ENCODE assay signal across 24 cellular contexts in genomic region chr7:33601081-33601480, GRCh38.
DNase-seq lines count a peak whose midpoint lies in the region; ATAC-seq and TF ChIP-seq lines count a peak whose summit lies in the region.
"Had no signal": no experiment of that assay in that cellular context is flagged by ENCODE, and none has a peak within 500 bp of the region (broad histone marks: within the 10 kb centered on the region; RNA-seq: fewer than 3 reads in every experiment).

No MANE protein-coding gene starts in this region.

- POLR2A ChIA-PET in WTC11 (lab: Charles Lee), result no interaction called here

- peak overlapping the region; percentile 50 for H3K9ac ChIP-seq in neuronal stem cell (ENCODE audit: low read depth, low read length, poor library complexity)

- no peak overlapping the region for H4K8ac ChIP-seq in neuronal stem cell (ENCODE audit: low read depth, low read length)

- no peak overlapping the region for H4K91ac ChIP-seq in neuronal stem cell (ENCODE audit: low read depth, low read length, poor library complexity)

- intact Hi-C loops in posterior vena cava (cut with DNase I), result no loop called here

- no peak overlapping the region for H3K27ac ChIP-seq in neuronal stem cell (replicated peaks; ENCODE audit: low read length)
- H3K27ac ChIP-seq: 22Rv1 had no signal

- H3K36me3 ChIP-seq in neuronal stem cell (replicated peaks in 1 of 2; ENCODE audit: control insufficient read depth in 2 of 2, insufficient read depth in 2 of 2, low read length in 2 of 2), result no peaks in the 10 kb centered on the region
- H3K36me3 ChIP-seq: BE2C, HAP-1 had no signal

- H3K14ac ChIP-seq in neuronal stem cell (ENCODE audit: low read length), result no peak overlapping the region

- H2BK12ac ChIP-seq in neuronal stem cell (ENCODE audit: low read length), result no peak overlapping the region

- no peak overlapping the region for H3K4me3 ChIP-seq in neuronal stem cell (ENCODE audit: low read length in 2 of 2)
- H3K4me3 ChIP-seq: GM12878, HAP-1 had no signal

- no peak overlapping the region for H3K4me3 Mint-ChIP-seq in WTC11
- H3K4me3 Mint-ChIP-seq: CD14-positive monocyte, HFFc6 had no signal

- no peak overlapping the region for H2AFZ ChIP-seq in neuronal stem cell (ENCODE audit: low read length)

- H3K18ac ChIP-seq in neuronal stem cell (ENCODE audit: low read length), result no peak overlapping the region

- H3K36me3 Mint-ChIP-seq in WTC11, result 0 out of 2 replicates have a peak, but pooled peaks cover 3% of the 10 kb centered on the region
- H3K36me3 Mint-ChIP-seq: CD14-positive monocyte had no signal

- no peaks in the 10 kb centered on the region for H3K27me3 ChIP-seq in neuronal stem cell (ENCODE audit: control insufficient read depth in 3 of 3, insufficient read depth in 3 of 3, low read depth in 1 of 3, low read length in 3 of 3)
- H3K27me3 ChIP-seq: BE2C had no signal

- no peak overlapping the region for H2BK120ac ChIP-seq in neuronal stem cell (ENCODE audit: low read depth, low read length)

- no peaks in the 10 kb centered on the region for H3K27me3 Mint-ChIP-seq in WTC11 (ENCODE audit: low read depth)

- H3K4me1 ChIP-seq in neuronal stem cell (ENCODE audit: control insufficient read depth in 2 of 2, insufficient read depth in 1 of 2, low read depth in 1 of 2, low read length in 2 of 2), result peaks cover 0 to 3% of the 10 kb centered on the region in 2 donors
- H3K4me1 ChIP-seq: BE2C, HAP-1 had no signal

- WGBS in neuronal stem cell (ENCODE audit: extremely low coverage in 2 of 2, insufficient read length in 2 of 2, insufficient replicate concordance in 1 of 2), 2 donors, result no CpG with 5 or more reads among the region's 5 CpGs

- H2AK5ac ChIP-seq in neuronal stem cell (ENCODE audit: low read depth, low read length), result no peak overlapping the region

- peaks cover 6% of the 10 kb centered on the region; the same call in 1 of the 2 replicates for H3K4me1 Mint-ChIP-seq in WTC11
- H3K4me1 Mint-ChIP-seq: CD14-positive monocyte had no signal

- no peak overlapping the region for H3K4ac ChIP-seq in neuronal stem cell (ENCODE audit: low read length)

- no peak overlapping the region for H2BK15ac ChIP-seq in neuronal stem cell (ENCODE audit: low read length)

- H3K27ac Mint-ChIP-seq in WTC11, result no peak overlapping the region
- H3K27ac Mint-ChIP-seq: CD14-positive monocyte, HFFc6 had no signal

- 0 out of 2 replicates have a peak, but pooled peaks have one; percentile 26 for ATAC-seq in WTC11
- ATAC-seq: GM12878, Panc1 had no signal

- H3K23ac ChIP-seq in neuronal stem cell (ENCODE audit: low read depth, low read length, poor library complexity), result no peak overlapping the region

- H3K79me1 ChIP-seq in neuronal stem cell (ENCODE audit: low read depth, low read length), result no peaks in the 10 kb centered on the region

- H3K4me2 ChIP-seq in neuronal stem cell (ENCODE audit: insufficient read depth, low read length, poor library complexity, severe bottlenecking), result no peak overlapping the region

- no peaks in the 10 kb centered on the region for H3K9me3 Mint-ChIP-seq in WTC11
- H3K9me3 Mint-ChIP-seq: HFFc6 had no signal

- CTCF ChIA-PET in WTC11 (lab: Charles Lee), result no interaction called here

- no peak overlapping the region for H2BK5ac ChIP-seq in neuronal stem cell (ENCODE audit: low read length)

- peak; percentile 16 for DNase-seq in DMS153 (lab: John Stamatoyannopoulos, UW)
- DNase-seq in DMS153 treated with DMSO at 0.1 percent for 48 hours (lab: John Stamatoyannopoulos, UW; ENCODE audit: unreplicated experiment), result no peak
- peak; percentile 52 for DNase-seq in ELF-1 (ENCODE audit: low read depth, low spot score)
- no peak for DNase-seq in WTC11 (ENCODE audit: low spot score)
- DNase-seq in neuronal stem cell (ENCODE audit: low spot score), result no peak
- DNase-seq in activated CD4-positive, alpha-beta T cell treated with anti-CD3 and anti-CD28 coated beads, Interleukin-2, amount 50 U/mL, for 4 hours, result no peak
- DNase-seq in posterior vena cava (ENCODE audit: low spot score), result no peak
- DNase-seq: BE2C, Calu3, GDM1, GOT3, HFFc6, KBM-7, MV-4-11, NCI-H1694 treated with DMSO at 0.1 percent for 48 hours, NCI-H2107, NCI-H446 treated with DMSO at 0.1 percent for 48 hours, NCI-H69, SHP77 treated with DMSO at 0.1 percent for 48 hours had no signal

- TF ChIP-seq CTCF in WTC11 (IDR thresholded peaks at IDR 0.05), result no peak

- H3K9me3 ChIP-seq in neuronal stem cell (replicated peaks in 1 of 2; ENCODE audit: control insufficient read depth in 2 of 2, insufficient read depth in 1 of 2, low read depth in 1 of 2, low read length in 2 of 2), result no peaks in the 10 kb centered on the region
- H3K9me3 ChIP-seq: BE2C, HAP-1 had no signal

TF ChIP-seq in WTC11, 78 proteins besides CTCF, POLR2A, EP300 and RAD21 (continues in another document):
- no peak for TF ChIP-seq ESRRA (CRISPR knock-in tag; IDR thresholded peaks at IDR 0.05; ENCODE audit: borderline replicate concordance)
- TF ChIP-seq ZNF317 (CRISPR knock-in tag; IDR thresholded peaks at IDR 0.05; ENCODE audit: borderline replicate concordance, low read depth), result no peak
- no peak for TF ChIP-seq CREB1 (CRISPR knock-in tag; IDR thresholded peaks at IDR 0.05)
- TF ChIP-seq SOX15 (CRISPR knock-in tag; IDR thresholded peaks at IDR 0.05), result no peak
- TF ChIP-seq ZNF396 (CRISPR knock-in tag; IDR thresholded peaks at IDR 0.05; ENCODE audit: borderline replicate concordance), result no peak
- no peak for TF ChIP-seq HMGXB4 (CRISPR knock-in tag; IDR thresholded peaks at IDR 0.05)
- TF ChIP-seq AFF4 (CRISPR knock-in tag; IDR thresholded peaks at IDR 0.05; ENCODE audit: borderline replicate concordance), result no peak
- TF ChIP-seq FOXP1 (CRISPR knock-in tag; IDR thresholded peaks at IDR 0.05; ENCODE audit: borderline replicate concordance), result no peak
- no peak for TF ChIP-seq STAT6 (CRISPR knock-in tag; conservative IDR thresholded peaks at IDR 0.05; ENCODE audit: low read depth)
- no peak for TF ChIP-seq RORB (CRISPR knock-in tag; IDR thresholded peaks at IDR 0.05)

Comparison
In these comparisons a context has a peak if more than half of its experiments do, and no peak if none do; other contexts are left out.
1. DNase-seq: peak in DMS153 (single experiment) and ELF-1 (single experiment); none in DMS153 treated with DMSO at 0.1 percent for 48 hours (single experiment), WTC11 (single experiment), neuronal stem cell (single experiment), activated CD4-positive, alpha-beta T cell treated with anti-CD3 and anti-CD28 coated beads, Interleukin-2, amount 50 U/mL, for 4 hours (0 of 2) and posterior vena cava (single experiment).